10 cellular contexts compared by ENCODE assay signal in the genomic region with DNA sequence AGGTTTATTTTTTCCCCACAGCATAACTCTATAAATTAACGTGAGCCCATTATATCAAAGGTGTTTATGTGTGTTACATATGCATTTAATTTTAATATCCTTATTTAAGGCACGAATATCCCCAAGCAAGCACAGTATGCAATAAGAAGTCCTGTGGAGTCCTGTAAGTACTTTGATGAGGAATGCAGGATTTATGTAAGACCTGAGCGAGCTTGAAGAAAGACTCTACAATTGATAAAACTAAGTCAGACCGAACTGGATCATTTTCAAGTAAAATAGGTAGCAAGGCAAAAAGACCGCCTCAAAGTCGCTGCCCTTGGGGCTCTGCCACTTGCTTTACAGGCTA. TPM values are rescaled to one million over a fixed set of nuclear protein-coding genes. Genes with fewer than 3 reads are reported as not detected.
DNase-seq lines count a peak whose midpoint lies in the region; ATAC-seq and TF ChIP-seq lines count a peak whose summit lies in the region.
"Had no signal": no experiment of that assay in that cellular context is flagged by ENCODE, and none has a peak within 500 bp of the region (broad histone marks: within the 10 kb centered on the region; RNA-seq: fewer than 3 reads in every experiment).

No MANE protein-coding gene starts in this region.

- DNase-seq in HFFc6 = no peak
- DNase-seq in choroid plexus epithelial cell (ENCODE audit: low read depth) = no peak
- no peak for DNase-seq in smooth muscle cell (lab: John Stamatoyannopoulos, UW; ENCODE audit: unreplicated experiment)
- DNase-seq in activated effector memory CD4-positive, alpha-beta T cell treated with Interleukin-2 at 50 U/mL for 16 hours = no peak
- DNase-seq in MV-4-11 (lab: John Stamatoyannopoulos, UW) = no peak
- DNase-seq in NCI-H2107 (lab: John Stamatoyannopoulos, UW) = no peak
- DNase-seq: activated CD4-positive, alpha-beta T cell treated with anti-CD3 and anti-CD28 coated beads, Interleukin-2, amount 50 U/mL, for 4 hours; effector CD8-positive, alpha-beta T cell had no signal

- H3K27ac ChIP-seq in layer of hippocampus (ENCODE audit: low read depth, low read length) (peak overlapping the region; percentile 46), smooth muscle cell (ENCODE audit: low read depth) (peak overlapping the region; percentile 65)

- TF ChIP-seq CTCF in HFFc6 (IDR thresholded peaks at IDR 0.05) (no peak), choroid plexus epithelial cell (conservative IDR thresholded peaks at IDR 0.05; ENCODE audit: low read depth, low read length) (no peak), smooth muscle cell (IDR thresholded peaks at IDR 0.05; ENCODE audit: borderline replicate concordance, insufficient read depth, poor library complexity, severe bottlenecking) (no peak)

- H3K79me2 ChIP-seq in smooth muscle cell (ENCODE audit: low read depth) = no peaks in the 10 kb centered on the region

- H3K27me3 ChIP-seq in layer of hippocampus (ENCODE audit: control insufficient read depth, insufficient read depth, low read length) = no peaks in the 10 kb centered on the region
- no peaks in the 10 kb centered on the region for H3K27me3 ChIP-seq in smooth muscle cell (ENCODE audit: low read depth)

- H3K4me3 Mint-ChIP-seq in HFFc6 = peak overlapping the region; percentile 94

- H3K27me3 Mint-ChIP-seq in HFFc6 (ENCODE audit: insufficient read depth) = peaks cover 5% of the 10 kb centered on the region; the same call in 1 of the 2 replicates

- H3K36me3 Mint-ChIP-seq in HFFc6 (ENCODE audit: low read depth) = no peaks in the 10 kb centered on the region

- no peak overlapping the region for H3K9ac ChIP-seq in smooth muscle cell (ENCODE audit: low read depth)

- WGBS in smooth muscle cell (ENCODE audit: low lambda C conversion rate) = 5% methylated on average over 6 of the region's 6 CpGs

- no peaks in the 10 kb centered on the region for H3K9me3 ChIP-seq in smooth muscle cell (replicated peaks; ENCODE audit: low read depth)

- peak overlapping the region; percentile 94 for H3K4me2 ChIP-seq in smooth muscle cell

- peak overlapping the region; percentile 95 for H3K27ac Mint-ChIP-seq in HFFc6

- no peaks in the 10 kb centered on the region for H3F3A ChIP-seq in smooth muscle cell (ENCODE audit: low read depth)

- H3K9me3 Mint-ChIP-seq in HFFc6 = no peaks in the 10 kb centered on the region

- H3K4me1 ChIP-seq in smooth muscle cell (ENCODE audit: low read depth) = peaks cover 5% of the 10 kb centered on the region

- no peaks in the 10 kb centered on the region for H4K20me1 ChIP-seq in smooth muscle cell (ENCODE audit: low read depth)

- peaks cover 22% of the 10 kb centered on the region for H3K4me1 Mint-ChIP-seq in HFFc6 (ENCODE audit: low read depth)

- ATAC-seq in GM21576 (IDR thresholded peaks at IDR 0.05; ENCODE audit: unreplicated experiment) = no peak

- H3K4me3 ChIP-seq in choroid plexus epithelial cell (ENCODE audit: low read depth, low read length) (peak overlapping the region; percentile 67), smooth muscle cell (peak overlapping the region; percentile 92)

- peak overlapping the region; percentile 95 for H2AFZ ChIP-seq in smooth muscle cell (ENCODE audit: low read depth)

- no peaks in the 10 kb centered on the region for H3K36me3 ChIP-seq in smooth muscle cell (ENCODE audit: low read depth)

RNA-seq across cellular contexts. Expression of a gene that starts 0.8 kb away (rescaled TPM):
- 1 to 10 TPM in 1 of 6 experiments, under 1 TPM in 5; 0.33 to 1.1 (median 0.47) TPM for total RNA-seq in HFFc6 (2021; fragmentation: NEBNext Ultra II Directional; extraction: Animal tissue kit (Norgen Biotek cat#: 25700))
- 0.54 TPM in 1 of 2 replicates, not detected in the other for total RNA-seq in smooth muscle cell
- polyA plus RNA-seq in smooth muscle cell = 1.1 TPM in 1 of 2 replicates, not detected in the other

RNA-seq across cellular contexts. Expression of a gene that starts 26.1 kb away (rescaled TPM):
- 1 to 10 TPM; 6.5 to 7.7 (median 6.8) TPM for total RNA-seq in HFFc6 (2021; fragmentation: NEBNext Ultra II Directional; extraction: Animal tissue kit (Norgen Biotek cat#: 25700))
- total RNA-seq in smooth muscle cell = 5.1 and 17.5 TPM in 2 replicates
- polyA plus RNA-seq in smooth muscle cell = 2.6 and 3.2 TPM in 2 replicates
